Comparison of ENCODE assay signal across 13 cellular contexts in the genomic region with DNA sequence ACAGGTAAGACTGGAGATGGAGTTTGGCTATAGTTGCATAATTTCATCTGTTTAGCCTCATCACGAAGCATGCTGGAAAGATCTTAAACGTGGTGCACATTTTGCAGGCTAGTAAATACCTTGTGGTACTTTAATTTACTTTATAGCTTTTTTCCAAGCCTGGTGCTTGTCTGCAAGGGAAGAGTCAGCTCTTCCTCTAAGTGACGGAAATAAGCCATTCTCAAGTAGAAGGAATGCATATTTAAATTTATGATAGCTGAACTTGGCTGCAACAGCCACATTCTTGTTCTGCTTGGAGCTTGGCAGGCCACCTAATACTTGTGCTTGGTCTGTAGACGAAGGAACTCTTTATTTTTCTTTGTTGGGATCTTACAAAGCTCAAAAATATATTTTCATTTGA.
DNase-seq lines count a peak whose midpoint lies in the region; ATAC-seq and TF ChIP-seq lines count a peak whose summit lies in the region.
"Had no signal": no experiment of that assay in that cellular context is flagged by ENCODE, and none has a peak within 500 bp of the region (broad histone marks: within the 10 kb centered on the region; RNA-seq: fewer than 3 reads in every experiment).

No MANE protein-coding gene starts in this region.

- H3K4me3 ChIP-seq in foreskin fibroblast (ENCODE audit: low read depth in 1 of 2, low read length in 2 of 2) (no peak overlapping the region), parathyroid adenoma (ENCODE audit: low read depth, low read length) (no peak overlapping the region)

- H3K36me3 ChIP-seq in parathyroid adenoma (ENCODE audit: control insufficient read depth, insufficient read depth, low read length) = no peaks in the 10 kb centered on the region

- TF ChIP-seq CTCF in foreskin fibroblast (IDR thresholded peaks at IDR 0.05; ENCODE audit: low read depth, low read length) (no peak), parathyroid adenoma (IDR thresholded peaks at IDR 0.05) (no peak)

- H3K4me1 ChIP-seq in parathyroid adenoma = peaks cover 14% of the 10 kb centered on the region

- peak overlapping the region; percentile 19 for H2AFZ ChIP-seq in parathyroid adenoma

- peak; percentile 64 for DNase-seq in AG08396 (ENCODE audit: low spot score)
- peak; percentile 71 to 75 for DNase-seq in foreskin fibroblast
- DNase-seq in retina = no peak
- DNase-seq in T-helper 9 cell = no peak
- no peak for DNase-seq in left lobe of liver (ENCODE audit: low spot score)
- DNase-seq: activated CD4-positive, alpha-beta T cell treated with anti-CD3 and anti-CD28 coated beads, Interleukin-2, amount 50 U/mL, for 48 hours; activated naive CD4-positive, alpha-beta T cell treated with anti-CD3 and anti-CD28 coated beads for 36 hours; effector memory CD4-positive, alpha-beta T cell; NCI-H2029 treated with DMSO at 0.1 percent for 48 hours; substantia nigra had no signal

- no peak overlapping the region for H3K27ac ChIP-seq in parathyroid adenoma

- no peaks in the 10 kb centered on the region for H3K79me2 ChIP-seq in parathyroid adenoma

- no peak overlapping the region for H3K4me2 ChIP-seq in parathyroid adenoma (ENCODE audit: low read length)

- H3K9me3 ChIP-seq in parathyroid adenoma (ENCODE audit: control insufficient read depth, low read length) = no peaks in the 10 kb centered on the region

- H3K27me3 ChIP-seq in parathyroid adenoma (ENCODE audit: control insufficient read depth, insufficient read depth, low read length) = no peaks in the 10 kb centered on the region

- no peak overlapping the region for H3K9ac ChIP-seq in parathyroid adenoma

- peak; percentile 89 for ATAC-seq in SK-N-SH treated with all-trans-retinoic acid at 6 μM for 48 hours
- no peak for ATAC-seq in GM21723 (IDR thresholded peaks at IDR 0.05; ENCODE audit: unreplicated experiment)
- ATAC-seq in left lobe of liver = no peak

TF ChIP-seq in SK-N-SH treated with all-trans-retinoic acid at 6 μM for 48 hours, 23 proteins besides CTCF, POLR2A, EP300 and RAD21:
- TF ChIP-seq ISL1 (CRISPR knock-in tag; IDR thresholded peaks at IDR 0.05) (peak; percentile 88), CSDC2 (CRISPR knock-in tag; IDR thresholded peaks at IDR 0.05) (0 out of 2 replicates have a peak, but pooled peaks have one; percentile 50), ZNF8 (CRISPR knock-in tag; IDR thresholded peaks at IDR 0.05) (no peak), ZNF565 (CRISPR knock-in tag; conservative IDR thresholded peaks at IDR 0.05; ENCODE audit: low read depth) (no peak), ZFP3 (CRISPR knock-in tag; IDR thresholded peaks at IDR 0.05) (no peak), ARNTL (CRISPR knock-in tag; IDR thresholded peaks at IDR 0.05; ENCODE audit: borderline replicate concordance, low read depth) (no peak), OSR1 (CRISPR knock-in tag; IDR thresholded peaks at IDR 0.05) (no peak)
- TF ChIP-seq, protein P1, sequence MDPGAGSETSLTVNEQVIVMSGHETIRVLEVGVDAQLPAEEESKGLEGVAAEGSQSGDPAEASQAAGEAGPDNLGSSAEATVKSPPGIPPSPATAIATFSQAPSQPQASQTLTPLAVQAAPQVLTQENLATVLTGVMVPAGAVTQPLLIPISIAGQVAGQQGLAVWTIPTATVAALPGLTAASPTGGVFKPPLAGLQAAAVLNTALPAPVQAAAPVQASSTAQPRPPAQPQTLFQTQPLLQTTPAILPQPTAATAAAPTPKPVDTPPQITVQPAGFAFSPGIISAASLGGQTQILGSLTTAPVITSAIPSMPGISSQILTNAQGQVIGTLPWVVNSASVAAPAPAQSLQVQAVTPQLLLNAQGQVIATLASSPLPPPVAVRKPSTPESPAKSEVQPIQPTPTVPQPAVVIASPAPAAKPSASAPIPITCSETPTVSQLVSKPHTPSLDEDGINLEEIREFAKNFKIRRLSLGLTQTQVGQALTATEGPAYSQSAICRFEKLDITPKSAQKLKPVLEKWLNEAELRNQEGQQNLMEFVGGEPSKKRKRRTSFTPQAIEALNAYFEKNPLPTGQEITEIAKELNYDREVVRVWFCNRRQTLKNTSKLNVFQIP (CRISPR knock-in tag; IDR thresholded peaks at IDR 0.05; ENCODE audit: borderline replicate concordance, low read depth) = 0 out of 2 replicates have a peak, but pooled peaks have one; percentile 22

Comparison
In these comparisons a context has a peak if more than half of its experiments do, and no peak if none do; other contexts are left out.
1. DNase-seq: peak in AG08396 (single experiment) and foreskin fibroblast (2 of 2); none in retina (single experiment), T-helper 9 cell (single experiment) and left lobe of liver (single experiment).